12 cellular contexts compared by ENCODE assay signal in genomic region chr12:16012086-16012485, GRCh38.
DNase-seq lines count a peak whose midpoint lies in the region; ATAC-seq and TF ChIP-seq lines count a peak whose summit lies in the region.
"Had no signal": no experiment of that assay in that cellular context is flagged by ENCODE, and none has a peak within 500 bp of the region (broad histone marks: within the 10 kb centered on the region; RNA-seq: fewer than 3 reads in every experiment).

No MANE protein-coding gene starts in this region.

- peaks cover 22 to 31% (median 25%) of the 10 kb centered on the region in 7 donors for H3K9me3 Mint-ChIP-seq in CD14-positive monocyte

- no peak overlapping the region for H3K4me3 Mint-ChIP-seq in CD14-positive monocyte
- H3K4me3 Mint-ChIP-seq: central memory CD8-positive, alpha-beta T cell; naive thymus-derived CD4-positive, alpha-beta T cell had no signal

- H3K9ac ChIP-seq in subcutaneous abdominal adipose tissue (ENCODE audit: low read length in 5 of 5) = peak overlapping the region in 1 of 5 donors; percentile 19

- H3K27me3 Mint-ChIP-seq in CD14-positive monocyte (ENCODE audit: low read depth in 3 of 3) = no peaks in the 10 kb centered on the region
- H3K27me3 Mint-ChIP-seq: central memory CD8-positive, alpha-beta T cell; naive thymus-derived CD4-positive, alpha-beta T cell had no signal

- H3K36me3 Mint-ChIP-seq in CD14-positive monocyte = peaks cover 41 to 54% of the 10 kb centered on the region in 2 donors

- H3K27ac Mint-ChIP-seq in CD14-positive monocyte = no peak overlapping the region
- H3K27ac Mint-ChIP-seq: naive thymus-derived CD4-positive, alpha-beta T cell had no signal

- H3K9me3 ChIP-seq in MG63 (peaks cover 11% of the 10 kb centered on the region), left lung (peaks cover 0 to 19% of the 10 kb centered on the region in 2 donors), subcutaneous abdominal adipose tissue (ENCODE audit: control insufficient read depth in 5 of 5, low read length in 5 of 5) (peaks cover 0 to 5% (median 4%) of the 10 kb centered on the region in 5 donors)
- H3K9me3 ChIP-seq: thoracic aorta had no signal

- H3K4me1 Mint-ChIP-seq in CD14-positive monocyte = no peaks in the 10 kb centered on the region
- H3K4me1 Mint-ChIP-seq: central memory CD8-positive, alpha-beta T cell had no signal

- H3K36me3 ChIP-seq in MG63 (peaks cover 6% of the 10 kb centered on the region; the same call in 1 of the 2 replicates), left lung (peaks cover 0 to 14% of the 10 kb centered on the region in 2 donors), subcutaneous abdominal adipose tissue (ENCODE audit: control insufficient read depth in 5 of 5, insufficient read depth in 5 of 5, low read length in 5 of 5) (peaks cover 0 to 11% (median 0%) of the 10 kb centered on the region in 5 donors)
- H3K36me3 ChIP-seq: thoracic aorta had no signal

- TF ChIP-seq CTCF in coronary artery (IDR thresholded peaks at IDR 0.05) = no peak
- TF ChIP-seq CTCF in left lung (IDR thresholded peaks at IDR 0.05) = no peak
- TF ChIP-seq CTCF in foreskin keratinocyte (conservative IDR thresholded peaks at IDR 0.05) = no peak
- no peak for TF ChIP-seq CTCF in CD14-positive monocyte (IDR thresholded peaks at IDR 0.05)

- H3K27ac ChIP-seq in coronary artery (no peak overlapping the region), left lung (no peak overlapping the region), subcutaneous abdominal adipose tissue (ENCODE audit: low read depth, low read length) (peak overlapping the region; percentile 9), foreskin keratinocyte (no peak overlapping the region)
- H3K27ac ChIP-seq: thoracic aorta had no signal

- H3K4me1 ChIP-seq in left lung (peaks cover 0 to 3% of the 10 kb centered on the region in 2 donors), subcutaneous abdominal adipose tissue (ENCODE audit: control insufficient read depth in 5 of 5, insufficient read depth in 5 of 5, low read length in 5 of 5) (peaks cover 0 to 10% (median 8%) of the 10 kb centered on the region in 5 donors), foreskin keratinocyte (no peaks in the 10 kb centered on the region)

- ATAC-seq in left lung = peak; percentile 86
- ATAC-seq in HG03175 (IDR thresholded peaks at IDR 0.05; ENCODE audit: unreplicated experiment) = no peak
- no peak for ATAC-seq in foreskin keratinocyte
- ATAC-seq: naive thymus-derived CD4-positive, alpha-beta T cell had no signal

- H3K27me3 ChIP-seq in MG63 (no peaks in the 10 kb centered on the region), left lung (no peaks in the 10 kb centered on the region), subcutaneous abdominal adipose tissue (ENCODE audit: control insufficient read depth in 5 of 5, insufficient read depth in 4 of 5, low read length in 5 of 5) (no peaks in the 10 kb centered on the region), foreskin keratinocyte (no peaks in the 10 kb centered on the region)

- H3K4me3 ChIP-seq in MG63 (no peak overlapping the region), coronary artery (peak overlapping the region; percentile 43), left lung (no peak overlapping the region), subcutaneous abdominal adipose tissue (ENCODE audit: low read depth in 1 of 5, low read length in 5 of 5) (peak overlapping the region in 1 of 5 donors; percentile 4)
- H3K4me3 ChIP-seq: thoracic aorta had no signal

- DNase-seq in MG63 (peak; percentile 84), coronary artery (ENCODE audit: low spot score) (no peak), left lung (peak in 1 of 2 donors; percentile 47), DMS 273 treated with DMSO at 0.1 percent for 48 hours (lab: John Stamatoyannopoulos, UW) (no peak), foreskin keratinocyte (no peak), CD14-positive monocyte (ENCODE audit: low spot score) (no peak)
- DNase-seq: naive thymus-derived CD4-positive, alpha-beta T cell; stimulated activated CD4-positive, alpha-beta T cell treated with anti-CD3 and anti-CD28 coated beads, Interleukin-4, amount 100 ng/mL, for 1 hour had no signal

- intact Hi-C loops in left lung (cut with DNase I) = no loop called here
- intact Hi-C loops in CD14-positive monocyte (cut with micrococcal nuclease) = no loop called here
